ENCODE assay signal across 8 cellular contexts in the genomic region with DNA sequence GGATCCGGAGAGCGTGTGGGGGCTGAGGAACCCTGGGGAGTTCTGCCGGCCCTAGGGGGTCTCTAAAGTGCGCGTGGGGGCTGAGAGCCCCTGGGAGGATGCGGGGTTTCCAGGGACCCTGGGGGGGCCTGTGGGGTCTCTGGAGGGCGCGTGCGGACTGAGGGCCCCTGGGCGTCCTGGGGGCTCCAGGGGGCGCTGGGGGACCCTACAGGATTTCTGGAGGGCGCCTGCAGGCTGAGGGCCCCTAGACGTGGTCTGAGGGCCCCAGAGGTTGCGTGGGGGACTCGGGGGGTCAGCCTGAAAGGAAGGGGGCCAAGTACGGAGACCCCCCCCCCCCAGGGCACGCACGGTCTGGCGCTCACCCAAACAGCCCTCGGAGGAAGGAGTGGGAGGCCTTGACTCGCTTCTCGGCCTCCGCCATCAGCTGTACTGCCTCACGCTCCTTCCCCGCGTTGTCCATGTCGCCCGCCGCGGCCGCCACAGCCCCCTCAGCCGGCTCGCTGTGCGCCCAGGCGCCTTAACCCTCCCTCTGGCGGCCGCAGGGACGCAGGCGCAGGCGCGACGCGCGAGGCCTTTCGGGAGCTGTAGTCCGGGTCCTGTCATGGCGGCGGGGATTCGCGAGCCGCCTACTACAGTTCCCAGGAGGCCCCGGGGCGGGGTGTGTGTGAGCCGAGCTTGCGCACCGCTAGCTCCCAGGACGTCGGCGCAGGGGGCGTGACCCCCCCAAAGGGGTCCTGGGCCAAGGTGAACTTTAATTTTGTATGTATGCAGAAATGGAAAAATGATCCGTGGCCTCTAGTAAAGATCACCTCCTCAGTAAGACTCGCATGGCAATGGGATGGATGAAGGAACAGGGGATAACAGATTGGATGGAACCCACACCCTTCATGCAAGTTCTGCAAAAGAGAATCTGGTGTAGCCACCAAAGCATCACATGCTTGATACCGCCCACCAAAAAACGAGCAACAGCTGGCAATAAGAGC. TPM values are rescaled to one million over a fixed set of nuclear protein-coding genes. Genes with fewer than 3 reads are reported as not detected.
DNase-seq lines count a peak whose midpoint lies in the region; ATAC-seq and TF ChIP-seq lines count a peak whose summit lies in the region.

A gene (minus strand): TSS at position 546 of the 983 bp plus-strand sequence. CDS start 86 bp downstream, at position 460.

- peak; percentile 95 for TF ChIP-seq POLR2A in prostate gland (IDR thresholded peaks at IDR 0.05)

- no peaks in the 10 kb centered on the region for H3K9me3 ChIP-seq in prostate gland

- ATAC-seq in GM18499 (IDR thresholded peaks at IDR 0.05; ENCODE audit: insufficient read depth, unreplicated experiment) (peak; percentile 86), HG02938 (IDR thresholded peaks at IDR 0.05; ENCODE audit: unreplicated experiment) (peak; percentile 93), left ventricle myocardium superior (peak; percentile 99)

- peak within 1 kb of the TSS; percentile 83 to 86 for H3K4me3 ChIP-seq in prostate gland

- no peaks in the 10 kb centered on the region for H3K27me3 ChIP-seq in prostate gland (replicated peaks; ENCODE audit: insufficient read depth)

- peak within 1 kb of the TSS; percentile 85 to 86 for H3K27ac ChIP-seq in prostate gland

- intact Hi-C loops in T-helper 1 cell treated with Interleukin-12 subunit alpha and Interleukin-12 subunit beta and Interleukin-4 antibody, amounts not matched to agents 30 ng/mL and 1 ng/mL, for 36 hours (cut with micrococcal nuclease), result loop anchor here (1.0 to 10.0 kb wide), 8 partner anchors 13 to 1971 kb away; a partner anchor contains a TSS
- intact Hi-C loops in left ventricle myocardium superior (cut with micrococcal nuclease) (no loop called here), prostate gland (cut with DNase I) (loop anchor here (5.0 to 10.0 kb wide), 2 partner anchors 59 to 214 kb away; a partner anchor contains a TSS)

- TF ChIP-seq CTCF in prostate gland (IDR thresholded peaks at IDR 0.05), result peak; percentile 35 to 92 (median 62)

- no peaks in the 10 kb centered on the region for H3K36me3 ChIP-seq in prostate gland

- peak; percentile 73 for DNase-seq in NCI-H1694 (lab: John Stamatoyannopoulos, UW)
- peak; percentile 90 for DNase-seq in amniotic stem cell (lab: John Stamatoyannopoulos, UW)
- peak; percentile 98 for DNase-seq in left ventricle myocardium superior
- peak; percentile 93 for DNase-seq in prostate gland (ENCODE audit: low spot score)
- peak; percentile 93 for DNase-seq in ureter (ENCODE audit: low spot score)

- under 1% methylated on average over 61 of the region's 64 CpGs for WGBS in prostate gland

- peaks cover 4% of the 10 kb centered on the region for H3K4me1 ChIP-seq in prostate gland (replicated peaks)

RNA-seq across cellular contexts. Expression of the gene that starts here (rescaled TPM):
- total RNA-seq in T-helper 1 cell treated with Interleukin-12 subunit alpha and Interleukin-12 subunit beta and Interleukin-4 antibody, amounts not matched to agents 30 ng/mL and 1 ng/mL, for 36 hours, result 20.8 and 23.7 TPM in 2 replicates
- total RNA-seq in left ventricle myocardium superior (6.0 TPM), prostate gland (10 to 100 TPM in 1 of 2 donors, 1 to 10 TPM in 1; 8.1 to 24.3 TPM), ureter (14.6 TPM)

Comparison
In these comparisons a context has a peak if more than half of its experiments do, and no peak if none do; other contexts are left out.
1. Peak in every context shown above with its lines: DNase-seq, ATAC-seq, H3K4me3 ChIP-seq and H3K27ac ChIP-seq.